In the genomic region with DNA sequence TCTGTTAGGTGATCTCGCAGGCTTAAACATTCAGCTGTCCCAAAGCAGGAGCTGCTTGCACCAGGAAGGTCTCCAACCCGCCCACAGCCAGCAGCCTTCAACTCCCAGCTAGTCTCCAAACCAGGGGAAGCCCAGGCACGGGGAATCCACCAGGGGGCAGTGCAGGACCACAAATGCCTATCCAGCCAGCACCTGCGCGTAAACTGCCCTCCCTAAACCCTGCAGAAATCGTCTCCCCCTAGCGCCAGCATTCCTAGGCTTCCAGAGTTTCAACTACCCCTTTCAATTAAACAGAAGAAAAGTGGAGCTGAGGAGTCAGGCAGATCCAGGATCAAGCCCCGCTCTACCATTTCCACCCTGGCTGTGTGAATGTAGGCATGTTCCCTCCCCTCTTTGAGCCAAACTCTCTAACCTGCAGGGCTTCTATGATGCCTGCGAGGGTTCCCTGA, we compare ENCODE assay signal across 8 cellular contexts.
A peak's percentile ranks its signal among the peaks of the same experiment; 100 is the strongest.
DNase-seq lines count a peak whose midpoint lies in the region; ATAC-seq and TF ChIP-seq lines count a peak whose summit lies in the region.

No MANE protein-coding gene starts in this region.

- TF ChIP-seq EP300 in gastroesophageal sphincter (IDR thresholded peaks at IDR 0.05) = no peak

- TF ChIP-seq POLR2A in gastroesophageal sphincter (IDR thresholded peaks at IDR 0.05) (no peak), thyroid gland (IDR thresholded peaks at IDR 0.05) (no peak)

- H3K27ac ChIP-seq in SJSA1 (no peak overlapping the region), gastroesophageal sphincter (no peak overlapping the region), thyroid gland (no peak overlapping the region)

- H3K4me3 ChIP-seq in SJSA1 (no peak overlapping the region), gastroesophageal sphincter (no peak overlapping the region), thyroid gland (replicated peaks in 1 of 3) (no peak overlapping the region)

- H3K27me3 ChIP-seq in SJSA1 (replicated peaks) = no peaks in the 10 kb centered on the region
- peaks cover 77% of the 10 kb centered on the region for H3K27me3 ChIP-seq in gastroesophageal sphincter
- no peaks in the 10 kb centered on the region for H3K27me3 ChIP-seq in thyroid gland

- H3K9me3 ChIP-seq in SJSA1 (replicated peaks) (0 out of 2 replicates have a peak, but pooled peaks cover 2% of the 10 kb centered on the region), gastroesophageal sphincter (peaks cover 0 to 8% (median 0%) of the 10 kb centered on the region in 3 donors), thyroid gland (no peaks in the 10 kb centered on the region)

- no peaks in the 10 kb centered on the region for H3K4me1 ChIP-seq in SJSA1 (replicated peaks)
- H3K4me1 ChIP-seq in gastroesophageal sphincter = peaks cover 0 to 11% (median 0%) of the 10 kb centered on the region in 3 donors
- H3K4me1 ChIP-seq in thyroid gland = no peaks in the 10 kb centered on the region

- ATAC-seq in gastroesophageal sphincter = peak; percentile 79

- DNase-seq in DMS153 treated with DMSO at 0.1 percent for 48 hours (lab: John Stamatoyannopoulos, UW; ENCODE audit: unreplicated experiment) (peak; percentile 47), H4 (ENCODE audit: low spot score) (peak; percentile 91), MV-4-11 (lab: John Stamatoyannopoulos, UW) (peak; percentile 62), SJSA1 (ENCODE audit: low read depth in 1 of 2, low spot score in 2 of 2) (peak; percentile 79 to 94), activated gamma-delta T cell treated with Interleukin-2 at 50 U/mL for 16 hours (peak; percentile 93), occipital lobe (lab: John Stamatoyannopoulos, UW) (peak; percentile 91), thyroid gland (peak; percentile 92 to 95)

- 3 to 29% methylated on average over 1 to 7 of the region's 9 CpGs for WGBS in gastroesophageal sphincter (ENCODE audit: low coverage in 1 of 2), 2 donors
- WGBS in thyroid gland, 2 donors = 7 to 10% methylated on average over 9 of the region's 9 CpGs

- no peaks in the 10 kb centered on the region for H3K36me3 ChIP-seq in SJSA1
- no peaks in the 10 kb centered on the region for H3K36me3 ChIP-seq in gastroesophageal sphincter
- no peaks in the 10 kb centered on the region for H3K36me3 ChIP-seq in thyroid gland

- intact Hi-C loops in thyroid gland (cut with DNase I) = no loop called here

- TF ChIP-seq CTCF in gastroesophageal sphincter (IDR thresholded peaks at IDR 0.05) = peak in 3 of 4 experiments; percentile 92 to 94 (median 93)
- peak; percentile 71 to 98 (median 92) for TF ChIP-seq CTCF in thyroid gland (IDR thresholded peaks at IDR 0.05)
